In genomic region chr10:7045891-7046599, GRCh38 we compare ENCODE assay signal across 10 cellular contexts.
A peak's percentile ranks its signal among the peaks of the same experiment; 100 is the strongest.
DNase-seq lines count a peak whose midpoint lies in the region; ATAC-seq lines count a peak whose summit lies in the region.
"Had no signal": no experiment of that assay in that cellular context is flagged by ENCODE, and none has a peak within 500 bp of the region (broad histone marks: within the 10 kb centered on the region; RNA-seq: fewer than 3 reads in every experiment).

No MANE protein-coding gene starts in this region.

- DNase-seq in NOMO-1 (lab: John Stamatoyannopoulos, UW; ENCODE audit: unreplicated experiment in 2 of 2) (peak; percentile 98 to 100), pons (ENCODE audit: low spot score) (peak; percentile 68), NCI-H2029 treated with DMSO at 0.1 percent for 48 hours (lab: John Stamatoyannopoulos, UW) (no peak), NCI-H2196 (lab: John Stamatoyannopoulos, UW; ENCODE audit: unreplicated experiment) (no peak), AG20443 (ENCODE audit: low spot score) (no peak)
- no peak for DNase-seq in activated CD4-positive, CD25-positive, alpha-beta regulatory T cell treated with anti-CD3 and anti-CD28 coated beads, Interleukin-2, amount 50 U/mL, for 72 hours
- DNase-seq: activated naive CD4-positive, alpha-beta T cell treated with anti-CD3 and anti-CD28 coated beads, Interleukin-2, amount 10 ng/mL, durations not matched to agents 7 days and 5 days had no signal

- ATAC-seq in GM19023 (IDR thresholded peaks at IDR 0.05; ENCODE audit: unreplicated experiment) (peak; percentile 45), HG02798 (IDR thresholded peaks at IDR 0.05; ENCODE audit: poor library complexity, unreplicated experiment) (peak; percentile 74)
- ATAC-seq: Panc1 had no signal

Comparison
In these comparisons a context has a peak if more than half of its experiments do, and no peak if none do; other contexts are left out.
1. DNase-seq: peak in NOMO-1 (2 of 2) and pons (single experiment); none in NCI-H2029 treated with DMSO at 0.1 percent for 48 hours (single experiment), activated CD4-positive, CD25-positive, alpha-beta regulatory T cell treated with anti-CD3 and anti-CD28 coated beads, Interleukin-2, amount 50 U/mL, for 72 hours (single experiment), NCI-H2196 (single experiment) and AG20443 (single experiment).